9 cellular contexts compared by ENCODE assay signal in the genomic region with DNA sequence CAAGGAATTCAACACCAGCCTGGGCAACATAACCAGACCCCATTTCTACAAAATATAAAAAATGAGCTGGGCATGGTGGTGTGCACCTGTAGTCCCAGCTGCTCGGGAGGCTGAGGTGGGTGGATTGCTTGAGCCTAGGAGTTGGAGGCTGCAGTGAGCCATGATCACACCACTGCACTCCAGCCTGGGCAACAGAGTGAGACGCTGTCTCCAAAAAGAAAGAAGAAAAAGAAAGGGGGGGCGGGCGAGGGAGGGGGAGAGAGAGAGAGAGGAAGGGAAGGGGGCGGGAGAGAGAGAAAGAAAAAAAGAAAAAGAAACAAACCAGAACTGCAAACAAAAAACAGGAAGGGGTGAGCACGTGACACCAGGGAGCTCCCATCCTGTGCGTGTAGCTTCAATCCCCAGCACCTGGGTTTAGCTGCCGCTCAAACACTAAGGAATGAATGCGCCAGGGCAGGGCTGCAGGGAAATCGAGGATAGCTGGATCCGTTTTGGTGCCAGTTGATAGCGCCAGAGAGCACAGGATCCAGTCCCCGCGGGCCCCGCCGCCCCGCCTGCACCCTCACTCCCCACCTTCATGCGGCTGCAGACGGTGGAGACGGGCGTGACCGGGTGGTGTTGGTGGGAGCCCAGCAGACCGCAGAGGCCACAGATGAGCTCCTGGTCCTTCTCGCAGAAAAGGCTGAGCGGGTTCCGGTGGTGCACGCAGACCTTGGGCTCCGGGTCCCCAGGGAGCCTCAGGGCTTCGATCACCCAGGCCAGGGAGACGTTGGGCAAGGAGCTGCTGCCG. TPM values are rescaled to one million over a fixed set of nuclear protein-coding genes. Genes with fewer than 3 reads are reported as not detected.
DNase-seq lines count a peak whose midpoint lies in the region; ATAC-seq lines count a peak whose summit lies in the region.
"Not testable (repeated sequence)": the region's sequence is repeated elsewhere in the genome, so short reads cannot be mapped to it uniquely, and the experiment has no call there.
"Had no signal": no experiment of that assay in that cellular context is flagged by ENCODE, and none has a peak within 500 bp of the region (broad histone marks: within the 10 kb centered on the region; RNA-seq: fewer than 3 reads in every experiment).

No MANE protein-coding gene starts in this region.

- H3K9me3 Mint-ChIP-seq in activated CD8-positive, alpha-beta T cell treated with anti-CD3 and anti-CD28 coated beads, Interleukin-2, amount 10 ng/mL, durations not matched to agents 7 days and 5 days (ENCODE audit: insufficient read depth); naive thymus-derived CD4-positive, alpha-beta T cell: not testable (repeated sequence)

- peak; percentile 63 for ATAC-seq in GM18502 (IDR thresholded peaks at IDR 0.05; ENCODE audit: poor library complexity, unreplicated experiment)
- peak; percentile 56 for ATAC-seq in GM19452 (IDR thresholded peaks at IDR 0.05; ENCODE audit: unreplicated experiment)
- peak; percentile 54 for ATAC-seq in HG02642 (IDR thresholded peaks at IDR 0.05; ENCODE audit: poor library complexity, unreplicated experiment)
- peak; percentile 65 for ATAC-seq in HG03354 (IDR thresholded peaks at IDR 0.05; ENCODE audit: poor library complexity, severe bottlenecking, unreplicated experiment)
- ATAC-seq in activated CD8-positive, alpha-beta T cell treated with anti-CD3 and anti-CD28 coated beads, Interleukin-2, amount 10 ng/mL, durations not matched to agents 7 days and 5 days: peak; percentile 79
- ATAC-seq in esophagus mucosa: peak; percentile 68
- peak; percentile 80 for ATAC-seq in naive thymus-derived CD4-positive, alpha-beta T cell

- H3K4me1 Mint-ChIP-seq in activated CD8-positive, alpha-beta T cell treated with anti-CD3 and anti-CD28 coated beads, Interleukin-2, amount 10 ng/mL, durations not matched to agents 7 days and 5 days (ENCODE audit: low read depth); naive thymus-derived CD4-positive, alpha-beta T cell: not testable (repeated sequence)

- not testable (repeated sequence) for H3K27ac Mint-ChIP-seq in activated CD8-positive, alpha-beta T cell treated with anti-CD3 and anti-CD28 coated beads, Interleukin-2, amount 10 ng/mL, durations not matched to agents 7 days and 5 days; naive thymus-derived CD4-positive, alpha-beta T cell

- not testable (repeated sequence) for H3K4me1 ChIP-seq in naive thymus-derived CD4-positive, alpha-beta T cell (ENCODE audit: control insufficient read depth in 2 of 2, insufficient read depth in 2 of 2, low read length in 2 of 2)

- not testable (repeated sequence) for H3K27me3 ChIP-seq in naive thymus-derived CD4-positive, alpha-beta T cell (ENCODE audit: control insufficient read depth in 2 of 2, insufficient read depth in 2 of 2, low read length in 2 of 2)

- not testable (repeated sequence) for DNase-seq in activated CD8-positive, alpha-beta T cell treated with anti-CD3 and anti-CD28 coated beads, Interleukin-2, amount 10 ng/mL, durations not matched to agents 7 days and 5 days; naive thymus-derived CD4-positive, alpha-beta T cell

- not testable (repeated sequence) for H3K27ac ChIP-seq in naive thymus-derived CD4-positive, alpha-beta T cell (ENCODE audit: low read depth, low read length)

- H3K9me3 ChIP-seq in naive thymus-derived CD4-positive, alpha-beta T cell (ENCODE audit: control insufficient read depth in 2 of 3, low read length in 3 of 3): not testable (repeated sequence)

- H3K36me3 Mint-ChIP-seq in activated CD8-positive, alpha-beta T cell treated with anti-CD3 and anti-CD28 coated beads, Interleukin-2, amount 10 ng/mL, durations not matched to agents 7 days and 5 days (ENCODE audit: low read depth); naive thymus-derived CD4-positive, alpha-beta T cell: not testable (repeated sequence)

- CTCF ChIA-PET in activated CD8-positive, alpha-beta T cell treated with anti-CD3 and anti-CD28 coated beads, Interleukin-2, amount 10 ng/mL, durations not matched to agents 7 days and 5 days (lab: Charles Lee); naive thymus-derived CD4-positive, alpha-beta T cell (lab: Charles Lee): not testable (repeated sequence)

- H3K4me3 ChIP-seq in naive thymus-derived CD4-positive, alpha-beta T cell (ENCODE audit: low read length): not testable (repeated sequence)

- POLR2A ChIA-PET in activated CD8-positive, alpha-beta T cell treated with anti-CD3 and anti-CD28 coated beads, Interleukin-2, amount 10 ng/mL, durations not matched to agents 7 days and 5 days (lab: Charles Lee); naive thymus-derived CD4-positive, alpha-beta T cell (lab: Charles Lee): not testable (repeated sequence)

- not testable (repeated sequence) for H3K4me3 Mint-ChIP-seq in activated CD8-positive, alpha-beta T cell treated with anti-CD3 and anti-CD28 coated beads, Interleukin-2, amount 10 ng/mL, durations not matched to agents 7 days and 5 days; naive thymus-derived CD4-positive, alpha-beta T cell

- H3K36me3 ChIP-seq in naive thymus-derived CD4-positive, alpha-beta T cell (ENCODE audit: control insufficient read depth in 2 of 3, insufficient read depth in 3 of 3, low read length in 3 of 3): not testable (repeated sequence)

- intact Hi-C loops in naive thymus-derived CD4-positive, alpha-beta T cell (cut with micrococcal nuclease): not testable (repeated sequence)

- not testable (repeated sequence) for H3K27me3 Mint-ChIP-seq in activated CD8-positive, alpha-beta T cell treated with anti-CD3 and anti-CD28 coated beads, Interleukin-2, amount 10 ng/mL, durations not matched to agents 7 days and 5 days (ENCODE audit: low read depth); naive thymus-derived CD4-positive, alpha-beta T cell

RNA-seq across cellular contexts. Expression of gene TRIM74, which starts 3.9 kb away (rescaled TPM):
- total RNA-seq in activated CD8-positive, alpha-beta T cell treated with anti-CD3 and anti-CD28 coated beads, Interleukin-2, amount 10 ng/mL, durations not matched to agents 7 days and 5 days: 1 to 10 TPM; 1.4 to 1.7 TPM
- total RNA-seq in esophagus mucosa: not detected
- 1 to 10 TPM; 1.3 to 9.4 (median 5.1) TPM for total RNA-seq in naive thymus-derived CD4-positive, alpha-beta T cell
- polyA plus RNA-seq in naive thymus-derived CD4-positive, alpha-beta T cell: under 1 TPM in 1 of 2 donors, not detected in 1; 0.31 TPM
- total RNA-seq: H4, smooth muscle cell had no signal

RNA-seq across cellular contexts. Expression of gene POM121, which starts 40.5 kb away (rescaled TPM):
- 10 to 100 TPM; 58.4 to 63.4 TPM for total RNA-seq in activated CD8-positive, alpha-beta T cell treated with anti-CD3 and anti-CD28 coated beads, Interleukin-2, amount 10 ng/mL, durations not matched to agents 7 days and 5 days
- 23.4 TPM for total RNA-seq in esophagus mucosa
- total RNA-seq in naive thymus-derived CD4-positive, alpha-beta T cell: 10 to 100 TPM; 60.8 to 73.4 (median 64.8) TPM
- polyA plus RNA-seq in naive thymus-derived CD4-positive, alpha-beta T cell: 10 to 100 TPM; 10.9 to 19.8 TPM
